ENCODE assay signal across 17 cellular contexts in the genomic region with DNA sequence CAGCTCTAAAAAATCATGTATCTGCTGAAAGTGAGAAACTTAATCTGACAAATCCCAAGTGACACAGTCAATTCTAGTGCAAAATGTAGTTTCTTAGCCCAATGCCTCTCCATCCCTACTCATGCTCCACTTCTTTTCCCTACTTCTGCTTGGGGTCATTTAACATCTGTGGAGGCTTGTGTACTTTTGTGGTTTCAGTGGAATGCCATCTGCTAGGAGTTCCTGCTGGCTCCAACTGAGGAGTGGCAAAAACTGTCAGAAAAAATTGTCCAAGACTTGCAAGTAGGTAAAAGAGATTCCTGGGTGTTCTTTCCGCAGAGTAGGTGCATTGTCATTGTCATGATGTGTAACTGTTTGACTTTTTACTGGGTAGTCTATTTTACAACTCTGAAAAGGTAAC. TPM values are rescaled to one million over a fixed set of nuclear protein-coding genes. Genes with fewer than 3 reads are reported as not detected.
A peak's percentile ranks its signal among the peaks of the same experiment; 100 is the strongest.
DNase-seq lines count a peak whose midpoint lies in the region; ATAC-seq and TF ChIP-seq lines count a peak whose summit lies in the region.
"Had no signal": no experiment of that assay in that cellular context is flagged by ENCODE, and none has a peak within 500 bp of the region (broad histone marks: within the 10 kb centered on the region; RNA-seq: fewer than 3 reads in every experiment).

No MANE protein-coding gene starts in this region.

- H2AFZ ChIP-seq in GM23338, result peak overlapping the region; percentile 64; the same call in 1 of the 2 replicates
- H2AFZ ChIP-seq: PC-9 had no signal

- H3F3A ChIP-seq in GM23338 (replicated peaks; ENCODE audit: low read depth), result no peaks in the 10 kb centered on the region

- H3K4me1 Mint-ChIP-seq in GM23338, result peaks cover 2% of the 10 kb centered on the region; the same call in 1 of the 3 replicates
- H3K4me1 Mint-ChIP-seq in CD4-positive, alpha-beta T cell (ENCODE audit: low read depth), result no peaks in the 10 kb centered on the region
- H3K4me1 Mint-ChIP-seq: CD4-positive, alpha-beta memory T cell had no signal

- H3K4me3 Mint-ChIP-seq in GM23338, result no peak overlapping the region
- no peak overlapping the region for H3K4me3 Mint-ChIP-seq in CD4-positive, alpha-beta T cell
- H3K4me3 Mint-ChIP-seq: CD4-positive, alpha-beta memory T cell had no signal

- no peak for TF ChIP-seq CTCF in GM23338 (conservative IDR thresholded peaks at IDR 0.05; ENCODE audit: low read depth in 2 of 2)
- TF ChIP-seq CTCF in CD4-positive, alpha-beta T cell (IDR thresholded peaks at IDR 0.05), result no peak
- TF ChIP-seq CTCF in body of pancreas (IDR thresholded peaks at IDR 0.05), result no peak

- H3K27me3 Mint-ChIP-seq in GM23338 (ENCODE audit: insufficient read depth, low read depth, poor library complexity), result peaks cover 2% of the 10 kb centered on the region
- no peaks in the 10 kb centered on the region for H3K27me3 Mint-ChIP-seq in CD4-positive, alpha-beta T cell
- H3K27me3 Mint-ChIP-seq: CD4-positive, alpha-beta memory T cell had no signal

- intact Hi-C loops in CD4-positive, alpha-beta T cell (cut with DNase I, micrococcal nuclease), result no loop called here
- intact Hi-C loops in body of pancreas (cut with DNase I), result no loop called here

- CTCF ChIA-PET in CD4-positive, alpha-beta T cell (lab: Charles Lee), result no interaction called here

- no peak overlapping the region for H3K27ac Mint-ChIP-seq in GM23338
- H3K27ac Mint-ChIP-seq in CD4-positive, alpha-beta T cell, result no peak overlapping the region
- H3K27ac Mint-ChIP-seq: CD4-positive, alpha-beta memory T cell had no signal

- POLR2A ChIA-PET in CD4-positive, alpha-beta T cell (lab: Charles Lee), result no interaction called here

- H3K27ac ChIP-seq in GM23338 (ENCODE audit: low read depth), result no peak overlapping the region
- no peak overlapping the region for H3K27ac ChIP-seq in CD4-positive, alpha-beta T cell (ENCODE audit: low read depth, low read length)
- H3K27ac ChIP-seq in body of pancreas, result no peak overlapping the region
- H3K27ac ChIP-seq: PC-9 had no signal

- no peak overlapping the region for H3K4me2 ChIP-seq in GM23338
- H3K4me2 ChIP-seq: PC-9 had no signal

- H3K36me3 ChIP-seq in GM23338 (ENCODE audit: insufficient read depth) (no peaks in the 10 kb centered on the region), body of pancreas (replicated peaks in 1 of 2; ENCODE audit: insufficient read depth in 1 of 2, low read depth in 2 of 2) (no peaks in the 10 kb centered on the region)

- no peaks in the 10 kb centered on the region; the same call in 2 of the 3 replicates for H3K36me3 Mint-ChIP-seq in GM23338 (ENCODE audit: low read depth)
- H3K36me3 Mint-ChIP-seq in CD4-positive, alpha-beta T cell (ENCODE audit: low read depth), result no peaks in the 10 kb centered on the region
- H3K36me3 Mint-ChIP-seq: CD4-positive, alpha-beta memory T cell had no signal

- 0 out of 2 replicates have a peak, but pooled peaks cover 3% of the 10 kb centered on the region for H3K9me2 ChIP-seq in GM23338 (ENCODE audit: insufficient read depth)

- 56 to 82% methylated on average over 1 of the region's 1 CpG for WGBS in body of pancreas, 2 donors

- TF ChIP-seq POLR2A in body of pancreas (IDR thresholded peaks at IDR 0.05), result no peak

- H3K4me3 ChIP-seq in GM23338 (no peak overlapping the region), body of pancreas (no peak overlapping the region)
- H3K4me3 ChIP-seq: PC-9 had no signal

- no peaks in the 10 kb centered on the region for H3K9me3 ChIP-seq in CD4-positive, alpha-beta T cell (ENCODE audit: control insufficient read depth, low read length)
- H3K9me3 ChIP-seq in body of pancreas, result no peaks in the 10 kb centered on the region

- H4K20me1 ChIP-seq in GM23338 (replicated peaks; ENCODE audit: insufficient read depth), result no peaks in the 10 kb centered on the region

- H3K79me2 ChIP-seq in GM23338 (replicated peaks; ENCODE audit: insufficient read depth), result no peaks in the 10 kb centered on the region

- peak; percentile 16 for DNase-seq in COLO668 (lab: John Stamatoyannopoulos, UW; ENCODE audit: unreplicated experiment)
- DNase-seq in GM23338 (ENCODE audit: low spot score), result no peak
- DNase-seq in SW480 (ENCODE audit: low spot score), result peak; percentile 6
- peak; percentile 3 for DNase-seq in left kidney (ENCODE audit: low read depth, low spot score)
- DNase-seq in CD4-positive, alpha-beta T cell, result no peak
- no peak for DNase-seq in body of pancreas
- DNase-seq: ACHN; CD4-positive, alpha-beta memory T cell; DND-41; H7; KG1; NCI-H1092; NCI-H446 treated with DMSO at 0.1 percent for 48 hours; NCI-H82; PC-9 had no signal

- H3K4me1 ChIP-seq in GM23338 (ENCODE audit: insufficient read depth) (no peaks in the 10 kb centered on the region), body of pancreas (no peaks in the 10 kb centered on the region)

- H3K27me3 ChIP-seq in GM23338 (ENCODE audit: insufficient read depth), result no peaks in the 10 kb centered on the region
- no peaks in the 10 kb centered on the region for H3K27me3 ChIP-seq in CD4-positive, alpha-beta T cell (ENCODE audit: control insufficient read depth, insufficient read depth, low read length)
- no peaks in the 10 kb centered on the region for H3K27me3 ChIP-seq in body of pancreas

- no peak for ATAC-seq in GM23338
- ATAC-seq in CD4-positive, alpha-beta T cell (ENCODE audit: poor library complexity), result no peak
- no peak for ATAC-seq in body of pancreas
- ATAC-seq in GM19035 (IDR thresholded peaks at IDR 0.05; ENCODE audit: unreplicated experiment), result no peak

- H3K9me3 Mint-ChIP-seq in GM23338, result no peaks in the 10 kb centered on the region
- no peaks in the 10 kb centered on the region for H3K9me3 Mint-ChIP-seq in CD4-positive, alpha-beta T cell

TF ChIP-seq in GM23338, 12 proteins besides CTCF, POLR2A, EP300 and RAD21 (continues in another document):
- TF ChIP-seq, protein P1, sequence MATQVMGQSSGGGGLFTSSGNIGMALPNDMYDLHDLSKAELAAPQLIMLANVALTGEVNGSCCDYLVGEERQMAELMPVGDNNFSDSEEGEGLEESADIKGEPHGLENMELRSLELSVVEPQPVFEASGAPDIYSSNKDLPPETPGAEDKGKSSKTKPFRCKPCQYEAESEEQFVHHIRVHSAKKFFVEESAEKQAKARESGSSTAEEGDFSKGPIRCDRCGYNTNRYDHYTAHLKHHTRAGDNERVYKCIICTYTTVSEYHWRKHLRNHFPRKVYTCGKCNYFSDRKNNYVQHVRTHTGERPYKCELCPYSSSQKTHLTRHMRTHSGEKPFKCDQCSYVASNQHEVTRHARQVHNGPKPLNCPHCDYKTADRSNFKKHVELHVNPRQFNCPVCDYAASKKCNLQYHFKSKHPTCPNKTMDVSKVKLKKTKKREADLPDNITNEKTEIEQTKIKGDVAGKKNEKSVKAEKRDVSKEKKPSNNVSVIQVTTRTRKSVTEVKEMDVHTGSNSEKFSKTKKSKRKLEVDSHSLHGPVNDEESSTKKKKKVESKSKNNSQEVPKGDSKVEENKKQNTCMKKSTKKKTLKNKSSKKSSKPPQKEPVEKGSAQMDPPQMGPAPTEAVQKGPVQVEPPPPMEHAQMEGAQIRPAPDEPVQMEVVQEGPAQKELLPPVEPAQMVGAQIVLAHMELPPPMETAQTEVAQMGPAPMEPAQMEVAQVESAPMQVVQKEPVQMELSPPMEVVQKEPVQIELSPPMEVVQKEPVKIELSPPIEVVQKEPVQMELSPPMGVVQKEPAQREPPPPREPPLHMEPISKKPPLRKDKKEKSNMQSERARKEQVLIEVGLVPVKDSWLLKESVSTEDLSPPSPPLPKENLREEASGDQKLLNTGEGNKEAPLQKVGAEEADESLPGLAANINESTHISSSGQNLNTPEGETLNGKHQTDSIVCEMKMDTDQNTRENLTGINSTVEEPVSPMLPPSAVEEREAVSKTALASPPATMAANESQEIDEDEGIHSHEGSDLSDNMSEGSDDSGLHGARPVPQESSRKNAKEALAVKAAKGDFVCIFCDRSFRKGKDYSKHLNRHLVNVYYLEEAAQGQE (IDR thresholded peaks at IDR 0.05; ENCODE audit: unreplicated experiment), result no peak
- TF ChIP-seq EZH2phosphoT487 (IDR thresholded peaks at IDR 0.05; ENCODE audit: unreplicated experiment), result no peak

RNA-seq across cellular contexts. Expression of a gene that starts 12.5 kb away (rescaled TPM):
- total RNA-seq in GM23338 (2014; rRNA removed; shearing (Covaris generic)), result 0.08 and 0.24 TPM in 2 replicates
- polyA plus RNA-seq in GM23338 (2016; fragmentation: Nextera tagmentation; extraction: Ambion mirVana), result 0.03 TPM in 1 of 2 replicates, not detected in the other
- total RNA-seq in CD4-positive, alpha-beta T cell, result not detected
- total RNA-seq in body of pancreas, result 1 to 10 TPM; 1.8 to 2.0 TPM
- total RNA-seq: CD4-positive, alpha-beta memory T cell; MCF 10A; PC-9 had no signal
- polyA plus RNA-seq: CD4-positive, alpha-beta memory T cell had no signal

Comparison
In these comparisons a context has a peak if more than half of its experiments do, and no peak if none do; other contexts are left out.
1. DNase-seq: peak in COLO668 (single experiment), SW480 (single experiment) and left kidney (single experiment); none in GM23338 (single experiment), CD4-positive, alpha-beta T cell (0 of 10) and body of pancreas (0 of 4).